9 cellular contexts compared by ENCODE assay signal in genomic region chr1:66395202-66396061, GRCh38.
A peak's percentile ranks its signal among the peaks of the same experiment; 100 is the strongest.
DNase-seq lines count a peak whose midpoint lies in the region; ATAC-seq and TF ChIP-seq lines count a peak whose summit lies in the region.
"Had no signal": no experiment of that assay in that cellular context is flagged by ENCODE, and none has a peak within 500 bp of the region (broad histone marks: within the 10 kb centered on the region; RNA-seq: fewer than 3 reads in every experiment).

No MANE protein-coding gene starts in this region.

- no peak overlapping the region for H3K4me3 ChIP-seq in fibroblast of pulmonary artery (replicated peaks; ENCODE audit: low read depth, low read length)

- no peaks in the 10 kb centered on the region for H3K9me3 Mint-ChIP-seq in stimulated activated memory B cell treated with anti-CD40 and anti-IgM and Interleukin-4, amounts not matched to agents 10 μg/mL and 1 μg/mL and 100 μg/mL, for 72 hours

- ATAC-seq in GM19395 (IDR thresholded peaks at IDR 0.05; ENCODE audit: unreplicated experiment) = peak; percentile 3
- ATAC-seq in stimulated activated memory B cell treated with anti-CD40 and anti-IgM and Interleukin-4, amounts not matched to agents 10 μg/mL and 1 μg/mL and 100 μg/mL, for 72 hours = peak; percentile 80

- no peaks in the 10 kb centered on the region for H3K27me3 Mint-ChIP-seq in stimulated activated memory B cell treated with anti-CD40 and anti-IgM and Interleukin-4, amounts not matched to agents 10 μg/mL and 1 μg/mL and 100 μg/mL, for 72 hours

- peak overlapping the region; percentile 11 for H3K4me3 Mint-ChIP-seq in stimulated activated memory B cell treated with anti-CD40 and anti-IgM and Interleukin-4, amounts not matched to agents 10 μg/mL and 1 μg/mL and 100 μg/mL, for 72 hours

- DNase-seq in Kasumi-1 (lab: John Stamatoyannopoulos, UW) = peak; percentile 62
- DNase-seq in fibroblast of pulmonary artery (ENCODE audit: low read depth) = peak; percentile 69
- no peak for DNase-seq in NCI-H2227 treated with DMSO at 0.1 percent for 48 hours (lab: John Stamatoyannopoulos, UW)
- DNase-seq in SHP77 (lab: John Stamatoyannopoulos, UW) = no peak
- no peak for DNase-seq in NCI-H226
- DNase-seq: activated naive CD4-positive, alpha-beta T cell; stimulated activated CD4-positive, alpha-beta T cell treated with anti-CD3 and anti-CD28 coated beads, Interleukin-2, amount 100 ng/mL, for 48 hours had no signal

- TF ChIP-seq CTCF in fibroblast of pulmonary artery (IDR thresholded peaks at IDR 0.05; ENCODE audit: low read length, missing control alignments) = no peak

- H3K4me1 Mint-ChIP-seq in stimulated activated memory B cell treated with anti-CD40 and anti-IgM and Interleukin-4, amounts not matched to agents 10 μg/mL and 1 μg/mL and 100 μg/mL, for 72 hours = peaks cover 69% of the 10 kb centered on the region

- H3K36me3 Mint-ChIP-seq in stimulated activated memory B cell treated with anti-CD40 and anti-IgM and Interleukin-4, amounts not matched to agents 10 μg/mL and 1 μg/mL and 100 μg/mL, for 72 hours = no peaks in the 10 kb centered on the region

- H3K27ac Mint-ChIP-seq in stimulated activated memory B cell treated with anti-CD40 and anti-IgM and Interleukin-4, amounts not matched to agents 10 μg/mL and 1 μg/mL and 100 μg/mL, for 72 hours = peak overlapping the region; percentile 90

Comparison
In these comparisons a context has a peak if more than half of its experiments do, and no peak if none do; other contexts are left out.
1. DNase-seq: peak in Kasumi-1 (2 of 2) and fibroblast of pulmonary artery (single experiment); none in NCI-H2227 treated with DMSO at 0.1 percent for 48 hours (single experiment), SHP77 (0 of 2) and NCI-H226 (single experiment).